ENCODE assay signal across 9 cellular contexts in genomic region chr12:89663577-89664357, GRCh38. TPM values are rescaled to one million over a fixed set of nuclear protein-coding genes. Genes with fewer than 3 reads are reported as not detected.
A peak's percentile ranks its signal among the peaks of the same experiment; 100 is the strongest.
DNase-seq lines count a peak whose midpoint lies in the region; ATAC-seq and TF ChIP-seq lines count a peak whose summit lies in the region.
"Had no signal": no experiment of that assay in that cellular context is flagged by ENCODE, and none has a peak within 500 bp of the region (broad histone marks: within the 10 kb centered on the region; RNA-seq: fewer than 3 reads in every experiment).

No MANE protein-coding gene starts in this region.

- H3K27ac Mint-ChIP-seq in activated CD4-positive, alpha-beta T cell treated with anti-CD3 and anti-CD28 coated beads for 36 hours, result peak overlapping the region; percentile 69

- intact Hi-C loops in activated CD4-positive, alpha-beta T cell treated with anti-CD3 and anti-CD28 coated beads for 36 hours (cut with DNase I, micrococcal nuclease), result loop anchor here (1.0 to 5.0 kb wide), 4 partner anchors 9 to 94 kb away; partner anchors contain the start of gene ATP2B1 (in 1 of the 2)

- POLR2A ChIA-PET in activated CD4-positive, alpha-beta T cell treated with anti-CD3 and anti-CD28 coated beads for 36 hours (lab: Charles Lee), result interaction anchor here (1.3 kb wide), 1 partner anchor 46 kb away, joined by 4 read pairs; no protein-coding TSS in a partner anchor

- peaks cover 72% of the 10 kb centered on the region for H3K4me1 Mint-ChIP-seq in activated CD4-positive, alpha-beta T cell treated with anti-CD3 and anti-CD28 coated beads for 36 hours

- H3K36me3 Mint-ChIP-seq in activated CD4-positive, alpha-beta T cell treated with anti-CD3 and anti-CD28 coated beads for 36 hours (ENCODE audit: low read depth), result peaks cover 14% of the 10 kb centered on the region

- CTCF ChIA-PET in activated CD4-positive, alpha-beta T cell treated with anti-CD3 and anti-CD28 coated beads for 36 hours (lab: Charles Lee), result interaction anchor here (0.6 to 1.6 kb wide), 5 partner anchors 9 to 291 kb away, joined by 3 to 5 read pairs (median 4); no protein-coding TSS in a partner anchor

- no peaks in the 10 kb centered on the region for H3K27me3 Mint-ChIP-seq in activated CD4-positive, alpha-beta T cell treated with anti-CD3 and anti-CD28 coated beads for 36 hours

- H3K4me3 ChIP-seq in astrocyte of the spinal cord (ENCODE audit: low read depth, low read length), result no peak overlapping the region
- no peak overlapping the region for H3K4me3 ChIP-seq in skeletal muscle cell (ENCODE audit: low read depth, low read length)
- H3K4me3 ChIP-seq: skin epidermis had no signal

- no peak for TF ChIP-seq CTCF in astrocyte of the spinal cord (IDR thresholded peaks at IDR 0.05; ENCODE audit: low read depth, low read length)

- H3K4me3 Mint-ChIP-seq in activated CD4-positive, alpha-beta T cell treated with anti-CD3 and anti-CD28 coated beads for 36 hours, result peak overlapping the region; percentile 30

- peak; percentile 32 for DNase-seq in activated CD4-positive, alpha-beta T cell treated with anti-CD3 and anti-CD28 coated beads for 36 hours
- DNase-seq in activated CD4-positive, alpha-beta T cell treated with anti-CD3 and anti-CD28 coated beads for 1 hour, result no peak
- DNase-seq in MV-4-11 (lab: John Stamatoyannopoulos, UW), result peak; percentile 80
- DNase-seq in astrocyte of the spinal cord (ENCODE audit: low read depth, low spot score), result peak; percentile 23
- DNase-seq in skeletal muscle cell (ENCODE audit: low read depth), result peak; percentile 22
- DNase-seq in NCI-H2107 (lab: John Stamatoyannopoulos, UW), result no peak
- no peak for DNase-seq in NCI-H1048 (lab: John Stamatoyannopoulos, UW)

- in situ Hi-C loops in astrocyte of the spinal cord (cut with HindIII; ENCODE audit: low sequenced_read_pairs), result no loop called here

- H3K9me3 Mint-ChIP-seq in activated CD4-positive, alpha-beta T cell treated with anti-CD3 and anti-CD28 coated beads for 36 hours (ENCODE audit: low read depth), result no peaks in the 10 kb centered on the region

- ATAC-seq in activated CD4-positive, alpha-beta T cell treated with anti-CD3 and anti-CD28 coated beads for 36 hours, result peak; percentile 90
- ATAC-seq in HG02571 (IDR thresholded peaks at IDR 0.05; ENCODE audit: unreplicated experiment), result peak; percentile 82

RNA-seq across cellular contexts. Expression of gene ATP2B1, which starts 44.9 kb away (rescaled TPM):
- 10 to 100 TPM; 18.8 to 19.7 TPM for total RNA-seq in activated CD4-positive, alpha-beta T cell treated with anti-CD3 and anti-CD28 coated beads for 36 hours

Comparison
In these comparisons a context has a peak if more than half of its experiments do, and no peak if none do; other contexts are left out.
1. DNase-seq: peak in activated CD4-positive, alpha-beta T cell treated with anti-CD3 and anti-CD28 coated beads for 36 hours (single experiment), MV-4-11 (single experiment), astrocyte of the spinal cord (single experiment) and skeletal muscle cell (single experiment); none in activated CD4-positive, alpha-beta T cell treated with anti-CD3 and anti-CD28 coated beads for 1 hour (single experiment), NCI-H2107 (single experiment) and NCI-H1048 (single experiment).